1 cellular context compared by ENCODE assay signal in genomic region chr17:76260220-76260619, GRCh38.
A peak's percentile ranks its signal among the peaks of the same experiment; 100 is the strongest.
TF ChIP-seq lines count a peak whose summit lies in the region.

No MANE protein-coding gene starts in this region.

TF ChIP-seq in GM12878, 131 proteins besides CTCF, POLR2A, EP300 and RAD21:
- TF ChIP-seq TCF12 (IDR thresholded peaks at IDR 0.05; ENCODE audit: low read depth, low read length) (no peak), IKZF2 (IDR thresholded peaks at IDR 0.05) (peak in 1 of 2 experiments; percentile 66; a peak in 2 of 4 replicates), EED (IDR thresholded peaks at IDR 0.05; ENCODE audit: low read depth) (0 out of 2 replicates have a peak, but pooled peaks have one; percentile 17), MEF2A (IDR thresholded peaks at IDR 0.05; ENCODE audit: insufficient read depth, low read depth, low read length) (0 out of 2 replicates have a peak, but pooled peaks have one; percentile 18), RUNX3 (IDR thresholded peaks at IDR 0.05; ENCODE audit: low read length) (peak; percentile 51), SMAD5 (IDR thresholded peaks at IDR 0.05; ENCODE audit: low read depth) (no peak), MEF2B (IDR thresholded peaks at IDR 0.05; ENCODE audit: partially characterized antibody, poor library complexity, severe bottlenecking) (peak; percentile 85), ZNF384 (IDR thresholded peaks at IDR 0.05; ENCODE audit: borderline replicate concordance, low read depth, low read length) (0 out of 2 replicates have a peak, but pooled peaks have one; percentile 21), MAX (IDR thresholded peaks at IDR 0.05; ENCODE audit: low read depth, low read length) (no peak), PAX5 (IDR thresholded peaks at IDR 0.05; ENCODE audit: borderline replicate concordance, low read depth, low read length) (peak; percentile 93), RCOR1 (conservative IDR thresholded peaks at IDR 0.05; ENCODE audit: low read depth, low read length) (0 out of 2 replicates have a peak, but pooled peaks have one; percentile 23), ZNF217 (IDR thresholded peaks at IDR 0.05) (peak; percentile 88), CHD2 (IDR thresholded peaks at IDR 0.05; ENCODE audit: borderline replicate concordance, low read depth, low read length) (0 out of 2 replicates have a peak, but pooled peaks have one; percentile 18), EZH2 (IDR thresholded peaks at IDR 0.05; ENCODE audit: borderline replicate concordance, control insufficient read depth, low read depth, low read length) (no peak), HDGF (IDR thresholded peaks at IDR 0.05) (0 out of 2 replicates have a peak, but pooled peaks have one; percentile 24), DPF2 (IDR thresholded peaks at IDR 0.05) (peak; percentile 51; the same call in 1 of the 2 replicates), IRF3 (IDR thresholded peaks at IDR 0.05) (no peak), MLLT1 (IDR thresholded peaks at IDR 0.05) (peak; percentile 41; the same call in 1 of the 2 replicates), IKZF1 (conservative IDR thresholded peaks at IDR 0.05) (peak; percentile 52), ZBTB40 (IDR thresholded peaks at IDR 0.05; ENCODE audit: borderline replicate concordance) (peak; percentile 15; the same call in 1 of the 2 replicates), RFX5 (IDR thresholded peaks at IDR 0.05; ENCODE audit: low read depth, low read length) (no peak), SMC3 (IDR thresholded peaks at IDR 0.05; ENCODE audit: borderline replicate concordance, low read length) (no peak), ZNF24 (IDR thresholded peaks at IDR 0.05) (0 out of 2 replicates have a peak, but pooled peaks have one; percentile 26), NBN (IDR thresholded peaks at IDR 0.05) (peak; percentile 51; the same call in 1 of the 2 replicates), SMARCA5 (IDR thresholded peaks at IDR 0.05) (0 out of 2 replicates have a peak, but pooled peaks have one; percentile 36), TAF1 (IDR thresholded peaks at IDR 0.05; ENCODE audit: borderline replicate concordance, low read depth, low read length) (peak; percentile 48; the same call in 1 of the 2 replicates)
